15 cellular contexts compared by ENCODE assay signal in the genomic region with DNA sequence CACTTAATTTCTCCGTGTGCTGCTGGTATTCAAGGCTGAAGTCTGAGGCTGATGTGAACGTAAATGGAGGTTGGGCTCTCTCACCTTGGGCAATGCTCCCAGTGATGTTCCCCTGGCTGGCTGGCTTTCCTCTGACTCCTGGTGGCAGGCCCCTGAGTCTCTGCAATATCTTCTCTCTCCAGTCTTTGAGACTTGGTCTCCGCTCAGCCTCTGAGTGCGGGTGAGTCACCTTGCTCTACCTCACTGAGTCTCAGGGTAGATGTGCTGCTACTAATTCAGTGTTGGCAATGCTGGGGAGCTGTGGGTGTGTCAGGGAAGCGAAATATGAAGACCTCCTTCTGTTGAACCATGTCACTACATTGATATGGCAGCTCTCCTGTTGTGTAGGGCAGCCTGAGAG.
"Had no signal": no experiment of that assay in that cellular context is flagged by ENCODE, and none has a peak within 500 bp of the region (broad histone marks: within the 10 kb centered on the region; RNA-seq: fewer than 3 reads in every experiment).

No MANE protein-coding gene starts in this region.

- H3K9me3 ChIP-seq: psoas muscle, sigmoid colon, upper lobe of left lung had no signal

- H3K36me3 ChIP-seq: brain microvascular endothelial cell, sigmoid colon, upper lobe of left lung, WERI-Rb-1 had no signal

- DNase-seq: activated CD4-positive, alpha-beta T cell treated with anti-CD3 and anti-CD28 coated beads for 48 hours; activated naive CD4-positive, alpha-beta T cell treated with anti-CD3 and anti-CD28 coated beads for 36 hours; amniotic stem cell; brain microvascular endothelial cell; cerebellar nuclear complex; effector memory CD8-positive, alpha-beta T cell; erythroblast; psoas muscle; sigmoid colon; stimulated activated CD4-positive, alpha-beta T cell treated with anti-CD3 and anti-CD28 coated beads, Interleukin-2, amount 100 ng/mL, for 48 hours; stimulated activated naive CD4-positive, alpha-beta T cell treated with Interleukin-2 at 50 U/mL for 16 hours; T-cell; T1000; WERI-Rb-1 had no signal

- H3K4me3 ChIP-seq: psoas muscle, sigmoid colon, upper lobe of left lung had no signal

- H3K4me1 ChIP-seq: psoas muscle, upper lobe of left lung had no signal

- ATAC-seq: effector memory CD8-positive, alpha-beta T cell; psoas muscle; T-cell had no signal

- H3K27ac ChIP-seq: brain microvascular endothelial cell, psoas muscle, sigmoid colon, upper lobe of left lung, WERI-Rb-1 had no signal

- H3K27me3 ChIP-seq: brain microvascular endothelial cell, sigmoid colon, upper lobe of left lung had no signal
